In the genomic region with DNA sequence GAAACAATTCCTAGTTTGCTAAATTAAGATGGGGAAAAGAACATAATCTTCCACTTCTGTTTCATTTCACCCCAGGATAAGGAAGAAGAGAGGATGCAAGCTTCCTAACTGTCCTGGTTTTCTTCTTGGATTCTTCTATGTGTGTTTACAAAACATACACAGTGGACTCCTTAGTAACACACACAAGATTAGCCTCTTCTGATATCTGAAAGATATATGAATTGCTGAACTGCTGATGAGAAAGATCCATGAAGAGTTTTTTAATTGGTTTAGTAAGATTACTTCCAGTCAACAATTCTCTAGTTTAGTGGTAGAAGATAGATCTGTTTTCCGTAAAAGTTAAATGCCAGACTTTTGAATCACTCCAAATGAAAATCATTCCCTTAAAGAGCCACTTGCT, we compare ENCODE assay signal across 23 cellular contexts.
A peak's percentile ranks its signal among the peaks of the same experiment; 100 is the strongest.
DNase-seq lines count a peak whose midpoint lies in the region; ATAC-seq, FAIRE-seq and TF ChIP-seq lines count a peak whose summit lies in the region.
"Had no signal": no experiment of that assay in that cellular context is flagged by ENCODE, and none has a peak within 500 bp of the region (broad histone marks: within the 10 kb centered on the region; RNA-seq: fewer than 3 reads in every experiment).

No MANE protein-coding gene starts in this region.

- H3K4me1 ChIP-seq in A549 (no peaks in the 10 kb centered on the region), mesodermal cell (ENCODE audit: control insufficient read depth, insufficient read depth, low read length, poor library complexity, severe bottlenecking) (no peaks in the 10 kb centered on the region)
- H3K4me1 ChIP-seq in CD8-positive, alpha-beta T cell (ENCODE audit: insufficient read depth, low read length), result peaks cover 5% of the 10 kb centered on the region

- FAIRE-seq in A549 (lab: Jason Lieb, UNC), result peak; percentile 67
- peak; percentile 23 for FAIRE-seq in endometrium (lab: Jason Lieb, UNC)
- no peak for FAIRE-seq in GM12892 (lab: Jason Lieb, UNC)
- FAIRE-seq: G401.6, GM12891, GM18507, H1, HepG2 had no signal

- WGBS in A549 (ENCODE audit: missing lambda C conversion rate), result 55% methylated on average over 1 of the region's 1 CpG
- WGBS in mesodermal cell (ENCODE audit: insufficient coverage in 2 of 2), 2 experiments, result no CpG with 5 or more reads among the region's 1 CpG

- no peaks in the 10 kb centered on the region for H3K27me3 ChIP-seq in CD8-positive, alpha-beta T cell (ENCODE audit: insufficient read depth, low read length)
- H3K27me3 ChIP-seq: BLaER1 treated with 17β-estradiol and CSF1 and Interleukin-3, amounts not matched to agents 10 nM and 100 nM had no signal

- ATAC-seq in A549, result no peak
- ATAC-seq in omental fat pad (ENCODE audit: low FRiP score), result peak; percentile 65
- no peak for ATAC-seq in CD8-positive, alpha-beta T cell
- ATAC-seq in activated CD4-positive, alpha-beta T cell treated with anti-CD3 and anti-CD28 coated beads for 36 hours, result no peak
- no peak for ATAC-seq in esophagus mucosa
- ATAC-seq: HepG2 had no signal

- TF ChIP-seq RAD21 in A549 (conservative IDR thresholded peaks at IDR 0.05 in 1 of 2, IDR thresholded peaks at IDR 0.05 in 1 of 2), result no peak

- TF ChIP-seq CTCF in A549 (IDR thresholded peaks at IDR 0.05) (no peak), omental fat pad (IDR thresholded peaks at IDR 0.05) (no peak)
- TF ChIP-seq CTCF in CD8-positive, alpha-beta T cell (IDR thresholded peaks at IDR 0.05), result no peak

- H3K27me3 Mint-ChIP-seq in CD8-positive, alpha-beta T cell (ENCODE audit: low read depth), result peaks cover 8% of the 10 kb centered on the region
- peaks cover 8% of the 10 kb centered on the region for H3K27me3 Mint-ChIP-seq in activated CD4-positive, alpha-beta T cell treated with anti-CD3 and anti-CD28 coated beads for 36 hours

- POLR2A ChIA-PET in A549 (lab: Yijun Ruan, JAX), result no interaction called here
- POLR2A ChIA-PET in CD8-positive, alpha-beta T cell (lab: Charles Lee), result no interaction called here
- POLR2A ChIA-PET in activated CD4-positive, alpha-beta T cell treated with anti-CD3 and anti-CD28 coated beads for 36 hours (lab: Charles Lee), result no interaction called here

- H3K27ac Mint-ChIP-seq in CD8-positive, alpha-beta T cell, result no peak overlapping the region
- no peak overlapping the region for H3K27ac Mint-ChIP-seq in activated CD4-positive, alpha-beta T cell treated with anti-CD3 and anti-CD28 coated beads for 36 hours
- H3K27ac Mint-ChIP-seq: B cell; CD8-positive, alpha-beta memory T cell; H9; IgD-negative memory B cell had no signal

- no peak for DNase-seq in A549 (ENCODE audit: low read depth in 1 of 2, low spot score in 1 of 2)
- no peak for DNase-seq in omental fat pad (ENCODE audit: low spot score)
- no peak for DNase-seq in CD8-positive, alpha-beta T cell
- no peak for DNase-seq in GM12892 (ENCODE audit: insufficient read length)
- DNase-seq in activated CD4-positive, alpha-beta T cell treated with anti-CD3 and anti-CD28 coated beads for 36 hours, result no peak
- DNase-seq: CD8-positive, alpha-beta memory T cell; COR-L47; DMS 273 treated with DMSO at 0.1 percent for 48 hours; DMS53; DND-41; H9 had no signal

- H3K9me3 ChIP-seq in A549 (no peaks in the 10 kb centered on the region), mesodermal cell (ENCODE audit: control insufficient read depth, low read length) (no peaks in the 10 kb centered on the region)
- no peaks in the 10 kb centered on the region for H3K9me3 ChIP-seq in CD8-positive, alpha-beta T cell (ENCODE audit: low read length)
- H3K9me3 ChIP-seq: BLaER1 treated with 17β-estradiol and CSF1 and Interleukin-3, amounts not matched to agents 10 nM and 100 nM had no signal

- H3K36me3 ChIP-seq in mesodermal cell (ENCODE audit: control insufficient read depth, insufficient read depth, low read length), result no peaks in the 10 kb centered on the region
- no peaks in the 10 kb centered on the region for H3K36me3 ChIP-seq in CD8-positive, alpha-beta T cell (ENCODE audit: insufficient read depth, low read length)
- H3K36me3 ChIP-seq: BLaER1 treated with 17β-estradiol and CSF1 and Interleukin-3, amounts not matched to agents 10 nM and 100 nM had no signal

- no peak overlapping the region for H3K4me3 ChIP-seq in A549
- no peak overlapping the region for H3K4me3 ChIP-seq in mesodermal cell (ENCODE audit: extremely low read depth, insufficient read depth, low read length, poor library complexity, severe bottlenecking)
- no peak overlapping the region for H3K4me3 ChIP-seq in CD8-positive, alpha-beta T cell (ENCODE audit: low read depth, low read length)
- H3K4me3 ChIP-seq: BLaER1 treated with 17β-estradiol and CSF1 and Interleukin-3, amounts not matched to agents 10 nM and 100 nM had no signal

- no peak for TF ChIP-seq EP300 in A549 (IDR thresholded peaks at IDR 0.05)

- H3K4me3 Mint-ChIP-seq in CD8-positive, alpha-beta T cell, result no peak overlapping the region
- no peak overlapping the region for H3K4me3 Mint-ChIP-seq in activated CD4-positive, alpha-beta T cell treated with anti-CD3 and anti-CD28 coated beads for 36 hours
- H3K4me3 Mint-ChIP-seq: B cell; CD8-positive, alpha-beta memory T cell; H9; IgD-negative memory B cell had no signal

- TF ChIP-seq POLR2A in A549 (IDR thresholded peaks at IDR 0.05; ENCODE audit: low read length) (no peak), GM12892 (IDR thresholded peaks at IDR 0.05; ENCODE audit: low read depth, low read length) (no peak)

- H3K27ac ChIP-seq in A549 (no peak overlapping the region), mesodermal cell (ENCODE audit: low read depth, low read length, severe bottlenecking) (peak overlapping the region; percentile 59)
- no peak overlapping the region for H3K27ac ChIP-seq in CD8-positive, alpha-beta T cell (ENCODE audit: low read depth, low read length)
- H3K27ac ChIP-seq: 22Rv1; BLaER1 treated with 17β-estradiol and CSF1 and Interleukin-3, amounts not matched to agents 10 nM and 100 nM had no signal

- intact Hi-C loops in CD8-positive, alpha-beta T cell (cut with DNase I, micrococcal nuclease), result no loop called here
- intact Hi-C loops in activated CD4-positive, alpha-beta T cell treated with anti-CD3 and anti-CD28 coated beads for 36 hours (cut with DNase I, micrococcal nuclease), result no loop called here

- no peaks in the 10 kb centered on the region for H3K36me3 Mint-ChIP-seq in CD8-positive, alpha-beta T cell
- H3K36me3 Mint-ChIP-seq in activated CD4-positive, alpha-beta T cell treated with anti-CD3 and anti-CD28 coated beads for 36 hours (ENCODE audit: low read depth), result no peaks in the 10 kb centered on the region
- H3K36me3 Mint-ChIP-seq: IgD-negative memory B cell had no signal

- CTCF ChIA-PET in A549 (lab: Yijun Ruan, JAX), result interaction anchor here (0.6 to 1.2 kb wide), 4 partner anchors 10 to 166 kb away, joined by 3 read pairs; no protein-coding TSS in a partner anchor
- CTCF ChIA-PET in CD8-positive, alpha-beta T cell (lab: Charles Lee), result no interaction called here
- CTCF ChIA-PET in activated CD4-positive, alpha-beta T cell treated with anti-CD3 and anti-CD28 coated beads for 36 hours (lab: Charles Lee), result interaction anchor here (0.6 to 2.0 kb wide), 2 partner anchors 13 to 84 kb away, joined by 4 to 5 read pairs; no protein-coding TSS in a partner anchor

- H3K9me3 Mint-ChIP-seq in CD8-positive, alpha-beta T cell, result no peaks in the 10 kb centered on the region
- H3K9me3 Mint-ChIP-seq in activated CD4-positive, alpha-beta T cell treated with anti-CD3 and anti-CD28 coated beads for 36 hours (ENCODE audit: low read depth), result no peaks in the 10 kb centered on the region
- H3K9me3 Mint-ChIP-seq: H9 had no signal

- no peak overlapping the region for H3K4me2 ChIP-seq in A549
- H3K4me2 ChIP-seq: BLaER1 treated with 17β-estradiol and CSF1 and Interleukin-3, amounts not matched to agents 10 nM and 100 nM had no signal

- peaks cover 4% of the 10 kb centered on the region for H3K4me1 Mint-ChIP-seq in CD8-positive, alpha-beta T cell (ENCODE audit: low read depth)
- peaks cover 1% of the 10 kb centered on the region for H3K4me1 Mint-ChIP-seq in activated CD4-positive, alpha-beta T cell treated with anti-CD3 and anti-CD28 coated beads for 36 hours
- H3K4me1 Mint-ChIP-seq: B cell, H9 had no signal

TF ChIP-seq in A549, 52 proteins besides CTCF, POLR2A, EP300 and RAD21:
- TF ChIP-seq FOXS1 (CRISPR knock-in tag; IDR thresholded peaks at IDR 0.05) (no peak), HDAC2 (IDR thresholded peaks at IDR 0.05) (no peak), MAFK (IDR thresholded peaks at IDR 0.05; ENCODE audit: partially characterized antibody) (no peak), TP53 (CRISPR knock-in tag; IDR thresholded peaks at IDR 0.05) (no peak), MAZ (IDR thresholded peaks at IDR 0.05; ENCODE audit: borderline replicate concordance, low read depth, low read length) (no peak), ZC3H11A (IDR thresholded peaks at IDR 0.05) (no peak), HEYL (CRISPR knock-in tag; IDR thresholded peaks at IDR 0.05) (no peak), JUN (IDR thresholded peaks at IDR 0.05) (no peak), CBX8 (IDR thresholded peaks at IDR 0.05) (no peak), PHF8 (IDR thresholded peaks at IDR 0.05; ENCODE audit: borderline replicate concordance, low read depth) (no peak), ESRRA (IDR thresholded peaks at IDR 0.05; ENCODE audit: borderline replicate concordance, low read length) (no peak)
- TF ChIP-seq, protein P1, sequence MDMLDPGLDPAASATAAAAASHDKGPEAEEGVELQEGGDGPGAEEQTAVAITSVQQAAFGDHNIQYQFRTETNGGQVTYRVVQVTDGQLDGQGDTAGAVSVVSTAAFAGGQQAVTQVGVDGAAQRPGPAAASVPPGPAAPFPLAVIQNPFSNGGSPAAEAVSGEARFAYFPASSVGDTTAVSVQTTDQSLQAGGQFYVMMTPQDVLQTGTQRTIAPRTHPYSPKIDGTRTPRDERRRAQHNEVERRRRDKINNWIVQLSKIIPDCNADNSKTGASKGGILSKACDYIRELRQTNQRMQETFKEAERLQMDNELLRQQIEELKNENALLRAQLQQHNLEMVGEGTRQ (IDR thresholded peaks at IDR 0.05), result no peak
- TF ChIP-seq, protein P2, sequence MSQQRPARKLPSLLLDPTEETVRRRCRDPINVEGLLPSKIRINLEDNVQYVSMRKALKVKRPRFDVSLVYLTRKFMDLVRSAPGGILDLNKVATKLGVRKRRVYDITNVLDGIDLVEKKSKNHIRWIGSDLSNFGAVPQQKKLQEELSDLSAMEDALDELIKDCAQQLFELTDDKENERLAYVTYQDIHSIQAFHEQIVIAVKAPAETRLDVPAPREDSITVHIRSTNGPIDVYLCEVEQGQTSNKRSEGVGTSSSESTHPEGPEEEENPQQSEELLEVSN (IDR thresholded peaks at IDR 0.05; ENCODE audit: borderline replicate concordance, low read depth), result no peak
